Comparison of ENCODE assay signal across 14 cellular contexts in the genomic region with DNA sequence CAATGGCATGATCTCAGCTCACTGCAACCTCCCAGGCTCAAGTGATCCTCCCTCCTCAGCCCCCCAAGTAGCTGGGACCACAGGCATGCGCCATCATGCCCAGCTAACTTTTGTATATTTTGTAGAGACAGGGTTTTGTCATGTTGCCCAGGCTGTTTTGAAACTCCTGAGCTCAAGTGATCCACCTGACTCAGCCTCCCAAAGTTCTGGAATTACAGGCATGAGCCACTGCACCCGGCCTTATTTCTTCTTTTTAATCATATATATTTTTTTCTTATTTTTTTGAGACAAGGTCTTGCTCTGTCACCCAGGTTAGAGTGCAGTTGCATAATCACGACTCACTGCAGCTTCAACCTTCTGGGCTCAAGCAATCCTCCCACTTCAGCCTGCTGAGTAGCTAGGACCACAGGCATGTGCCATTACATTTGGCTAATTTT.
DNase-seq lines count a peak whose midpoint lies in the region; ATAC-seq and TF ChIP-seq lines count a peak whose summit lies in the region.
"Had no signal": no experiment of that assay in that cellular context is flagged by ENCODE, and none has a peak within 500 bp of the region (broad histone marks: within the 10 kb centered on the region; RNA-seq: fewer than 3 reads in every experiment).

No MANE protein-coding gene starts in this region.

- H2AFZ ChIP-seq in PC-3 (ENCODE audit: low read length): no peak overlapping the region

- H3K36me3 ChIP-seq in PC-3 (ENCODE audit: low read depth, low read length) (peaks cover 47% of the 10 kb centered on the region), thyroid gland (no peaks in the 10 kb centered on the region), gastroesophageal sphincter (peaks cover 0 to 21% of the 10 kb centered on the region in 2 donors)

- TF ChIP-seq POLR2A in thyroid gland (IDR thresholded peaks at IDR 0.05) (peak in 1 of 2 donors; percentile 13), gastroesophageal sphincter (IDR thresholded peaks at IDR 0.05) (no peak)

- TF ChIP-seq EP300 in gastroesophageal sphincter (IDR thresholded peaks at IDR 0.05): no peak

- H3K4me1 ChIP-seq in PC-3 (ENCODE audit: insufficient read depth, low read length) (peaks cover 36% of the 10 kb centered on the region), thyroid gland (peaks cover 14 to 15% of the 10 kb centered on the region in 2 donors), gastroesophageal sphincter (no peaks in the 10 kb centered on the region)

- H3K27me3 ChIP-seq in PC-3 (ENCODE audit: low read length) (no peaks in the 10 kb centered on the region), thyroid gland (no peaks in the 10 kb centered on the region), gastroesophageal sphincter (no peaks in the 10 kb centered on the region)

- H3K9me3 ChIP-seq in PC-3 (ENCODE audit: low read length) (no peaks in the 10 kb centered on the region), thyroid gland (no peaks in the 10 kb centered on the region), gastroesophageal sphincter (no peaks in the 10 kb centered on the region)

- H3K4me2 ChIP-seq in PC-3 (ENCODE audit: low read length): no peak overlapping the region

- H3K79me2 ChIP-seq in PC-3 (ENCODE audit: low read length): peaks cover 15% of the 10 kb centered on the region

- CTCF ChIA-PET in PC-3 (lab: Charles Lee): interaction anchor here (0.6 to 0.7 kb wide), 2 partner anchors 41 to 379 kb away, joined by 4 read pairs; no protein-coding TSS in a partner anchor

- TF ChIP-seq CTCF in PC-3 (conservative IDR thresholded peaks at IDR 0.05; ENCODE audit: low read depth, low read length) (no peak), thyroid gland (IDR thresholded peaks at IDR 0.05) (no peak), gastroesophageal sphincter (IDR thresholded peaks at IDR 0.05) (no peak)

- H3K4me3 ChIP-seq in PC-3 (ENCODE audit: low read length) (no peak overlapping the region), thyroid gland (replicated peaks in 1 of 3) (no peak overlapping the region), gastroesophageal sphincter (no peak overlapping the region)

- ATAC-seq in PC-3 (peak; percentile 42), esophagus mucosa (peak; percentile 45), gastroesophageal sphincter (no peak)
- ATAC-seq: activated CD8-positive, alpha-beta memory T cell treated with anti-CD3 and anti-CD28 coated beads, Interleukin-2, amount 10 ng/mL, durations not matched to agents 7 days and 5 days; naive thymus-derived CD4-positive, alpha-beta T cell had no signal

- intact Hi-C loops in PC-3 (cut with micrococcal nuclease): no loop called here
- intact Hi-C loops in thyroid gland (cut with DNase I): loop anchor here (10.0 kb wide), 1 partner anchor 180 kb away; the partner anchor contains the start of gene TSPAN5

- BruUV-seq in PC-3 (replicated peaks; lab: Mats Ljungman, UMichigan): no TSS peak

- peak; percentile 18 for DNase-seq in stimulated activated CD4-positive, alpha-beta T cell treated with anti-CD3 and anti-CD28 coated beads, Interleukin-15, amount 100 ng/mL, for 24 hours
- DNase-seq in stimulated activated CD4-positive, alpha-beta T cell treated with anti-CD3 and anti-CD28 coated beads, Interleukin-4, amount 100 ng/mL, for 4 hours: no peak
- DNase-seq in PC-3: peak; percentile 63
- peak; percentile 79 for DNase-seq in thyroid gland
- DNase-seq in activated CD8-positive, alpha-beta memory T cell treated with anti-CD3 and anti-CD28 coated beads, Interleukin-2, amount 50 U/mL, for 48 hours: no peak
- no peak for DNase-seq in nucleus accumbens (lab: John Stamatoyannopoulos, UW)
- DNase-seq: activated CD8-positive, alpha-beta memory T cell treated with anti-CD3 and anti-CD28 coated beads, Interleukin-2, amount 10 ng/mL, durations not matched to agents 7 days and 5 days; GF-D8; kidney; naive thymus-derived CD4-positive, alpha-beta T cell; NCI-H1930 had no signal

- no peaks in the 10 kb centered on the region for H4K20me1 ChIP-seq in PC-3 (ENCODE audit: low read length)

- H3K27ac ChIP-seq in PC-3 (ENCODE audit: low read length) (peak overlapping the region; percentile 55), thyroid gland (peak overlapping the region; percentile 50 to 89 (median 86)), gastroesophageal sphincter (no peak overlapping the region)
- H3K27ac ChIP-seq: C4-2B had no signal

- POLR2A ChIA-PET in PC-3 (lab: Charles Lee; ENCODE audit: unreplicated experiment): no interaction called here

- H3K9ac ChIP-seq in PC-3 (ENCODE audit: low read length): no peak overlapping the region

- 27 to 45% methylated on average over 3 of the region's 3 CpGs for WGBS in thyroid gland, 2 donors
- WGBS in gastroesophageal sphincter (ENCODE audit: low coverage in 1 of 2), 2 donors: 67 to 69% methylated on average over 3 of the region's 3 CpGs

- no peaks in the 10 kb centered on the region for H3K9me2 ChIP-seq in PC-3 (replicated peaks; ENCODE audit: low read length)

- H3F3A ChIP-seq in PC-3 (ENCODE audit: low read length, unreplicated experiment): no peaks in the 10 kb centered on the region

Comparison
In these comparisons a context has a peak if more than half of its experiments do, and no peak if none do; other contexts are left out.
1. DNase-seq: peak in stimulated activated CD4-positive, alpha-beta T cell treated with anti-CD3 and anti-CD28 coated beads, Interleukin-15, amount 100 ng/mL, for 24 hours (single experiment), PC-3 (single experiment) and thyroid gland (2 of 2); none in stimulated activated CD4-positive, alpha-beta T cell treated with anti-CD3 and anti-CD28 coated beads, Interleukin-4, amount 100 ng/mL, for 4 hours (0 of 2), activated CD8-positive, alpha-beta memory T cell treated with anti-CD3 and anti-CD28 coated beads, Interleukin-2, amount 50 U/mL, for 48 hours (single experiment) and nucleus accumbens (0 of 56).
2. H3K27ac ChIP-seq: peak in PC-3 (single experiment) and thyroid gland (3 of 3); none in gastroesophageal sphincter (0 of 4).